1 cellular context compared by ENCODE assay signal in genomic region chr10:29631049-29631339, GRCh38.
TF ChIP-seq lines count a peak whose summit lies in the region.

No MANE protein-coding gene starts in this region.

TF ChIP-seq in H1, 55 proteins besides CTCF, POLR2A, EP300 and RAD21 (continued from another document):
- TF ChIP-seq FOSL1 (IDR thresholded peaks at IDR 0.05; ENCODE audit: insufficient read depth, low read depth, low read length) (no peak), CBX8 (IDR thresholded peaks at IDR 0.05; ENCODE audit: borderline replicate concordance, low read depth, low read length) (no peak), ASH2L (IDR thresholded peaks at IDR 0.05; ENCODE audit: low read length) (no peak), RXRA (IDR thresholded peaks at IDR 0.05; ENCODE audit: insufficient read depth, low read depth, low read length) (no peak)
